Comparison of ENCODE assay signal across 11 cellular contexts in the genomic region with DNA sequence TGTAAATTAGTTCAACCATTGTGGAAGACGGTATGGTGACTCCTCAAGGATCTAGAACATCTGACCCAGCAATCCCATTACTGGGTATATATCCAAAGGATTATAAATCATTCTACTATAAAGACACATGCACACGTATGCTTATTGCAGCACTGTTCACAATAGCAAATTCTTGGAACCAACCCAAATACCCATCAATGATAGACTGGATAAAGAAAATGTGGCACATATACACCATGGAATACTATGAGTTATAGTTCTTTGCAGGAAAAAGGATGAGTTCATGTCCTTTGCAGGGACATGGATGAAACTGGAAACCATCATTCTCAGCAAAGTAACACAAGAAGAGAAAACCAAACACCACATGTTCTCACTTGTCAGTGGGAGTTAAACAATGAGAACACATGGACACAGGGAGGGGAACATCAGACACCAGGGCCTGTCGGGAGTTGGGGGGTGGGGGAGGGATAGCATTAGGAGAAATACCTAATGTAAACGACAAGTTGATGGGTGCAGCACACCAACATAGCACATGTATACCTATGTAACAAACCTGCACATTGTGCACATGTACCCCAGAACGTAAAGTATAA. TPM values are rescaled to one million over a fixed set of nuclear protein-coding genes. Genes with fewer than 3 reads are reported as not detected.
DNase-seq lines count a peak whose midpoint lies in the region; ATAC-seq and TF ChIP-seq lines count a peak whose summit lies in the region.
"Not testable (repeated sequence)": the region's sequence is repeated elsewhere in the genome, so short reads cannot be mapped to it uniquely, and the experiment has no call there.
"Had no signal": no experiment of that assay in that cellular context is flagged by ENCODE, and none has a peak within 500 bp of the region (broad histone marks: within the 10 kb centered on the region; RNA-seq: fewer than 3 reads in every experiment).

No MANE protein-coding gene starts in this region.

- CTCF ChIA-PET in Calu3 (lab: Charles Lee), result not testable (repeated sequence)

- H3K79me2 ChIP-seq in KMS-11 (ENCODE audit: insufficient read depth, low read depth), result peaks cover 100% of the 10 kb centered on the region

- DNase-seq in Calu3; RWPE2 (ENCODE audit: low spot score); glutamatergic neuron; gastrocnemius medialis: not testable (repeated sequence)
- peak; percentile 85 for DNase-seq in NCI-H2171 (lab: John Stamatoyannopoulos, UW)

- not testable (repeated sequence) for TF ChIP-seq POLR2A in gastrocnemius medialis (IDR thresholded peaks at IDR 0.05)

- H3K27ac Mint-ChIP-seq in Calu3 (ENCODE audit: unreplicated experiment) (peak overlapping the region; percentile 64), glutamatergic neuron (ENCODE audit: unreplicated experiment) (peak overlapping the region; percentile 87), nephron (peak overlapping the region; percentile 20 to 78 (median 57))
- H3K27ac Mint-ChIP-seq in dendritic cell treated with granulocyte-macrophage colony-stimulating factor and Interleukin-4, amounts not matched to agents 40 ng/mL and 50 ng/mL, for 4 days, result peak overlapping the region; percentile 51

- not testable (repeated sequence) for H3K27me3 ChIP-seq in KMS-11 (ENCODE audit: insufficient read depth, low read depth); RWPE2 (ENCODE audit: insufficient read depth, poor library complexity, severe bottlenecking); gastrocnemius medialis

- ATAC-seq in RWPE2 (ENCODE audit: low read depth); gastrocnemius medialis: not testable (repeated sequence)

- H3K27me3 Mint-ChIP-seq in Calu3 (ENCODE audit: unreplicated experiment); dendritic cell treated with granulocyte-macrophage colony-stimulating factor and Interleukin-4, amounts not matched to agents 40 ng/mL and 50 ng/mL, for 4 days; glutamatergic neuron (ENCODE audit: unreplicated experiment); nephron (ENCODE audit: low read depth): not testable (repeated sequence)

- in situ Hi-C loops in gastrocnemius medialis (cut with MboI; ENCODE audit: low sequenced_read_pairs in 4 of 4), result not testable (repeated sequence)

- peaks cover 78% of the 10 kb centered on the region for H3K4me1 Mint-ChIP-seq in Calu3 (ENCODE audit: low read depth, unreplicated experiment)
- peaks cover 69% of the 10 kb centered on the region for H3K4me1 Mint-ChIP-seq in dendritic cell treated with granulocyte-macrophage colony-stimulating factor and Interleukin-4, amounts not matched to agents 40 ng/mL and 50 ng/mL, for 4 days (ENCODE audit: low read depth)
- H3K4me1 Mint-ChIP-seq in glutamatergic neuron (ENCODE audit: low read depth, unreplicated experiment), result peaks cover 29% of the 10 kb centered on the region
- H3K4me1 Mint-ChIP-seq in nephron, result peaks cover 60% of the 10 kb centered on the region

- BruUV-seq in Calu3 (replicated peaks; lab: Mats Ljungman, UMichigan), result not testable (repeated sequence)

- not testable (repeated sequence) for H3K9me3 Mint-ChIP-seq in Calu3 (ENCODE audit: low read depth, unreplicated experiment); dendritic cell treated with granulocyte-macrophage colony-stimulating factor and Interleukin-4, amounts not matched to agents 40 ng/mL and 50 ng/mL, for 4 days; glutamatergic neuron (ENCODE audit: unreplicated experiment)
- peaks cover 15% of the 10 kb centered on the region for H3K9me3 Mint-ChIP-seq in nephron

- peak overlapping the region; percentile 14; the same call in 1 of the 2 replicates for H3K4me2 ChIP-seq in KMS-11

- H3K36me3 ChIP-seq in KMS-11 (ENCODE audit: insufficient read depth); gastrocnemius medialis: not testable (repeated sequence)
- peaks cover 80% of the 10 kb centered on the region for H3K36me3 ChIP-seq in RWPE2 (ENCODE audit: low read depth)

- H3K27ac ChIP-seq in KMS-11, result not testable (repeated sequence)
- H3K27ac ChIP-seq in RWPE2 (ENCODE audit: poor library complexity, severe bottlenecking) (peak overlapping the region; percentile 15), gastrocnemius medialis (peak overlapping the region; percentile 21 to 99 (median 96))

- H3K4me3 ChIP-seq in KMS-11 (IDR thresholded peaks at IDR 0.05; ENCODE audit: insufficient read depth, low read depth, low read length); RWPE2 (ENCODE audit: severe bottlenecking); gastrocnemius medialis: not testable (repeated sequence)

- peaks cover 21% of the 10 kb centered on the region for H4K20me1 ChIP-seq in KMS-11 (ENCODE audit: insufficient read depth)

- H3K4me1 ChIP-seq in KMS-11 (ENCODE audit: low read depth, poor library complexity, severe bottlenecking) (peaks cover 80% of the 10 kb centered on the region), RWPE2 (ENCODE audit: insufficient read depth, poor library complexity, severe bottlenecking) (peaks cover 79% of the 10 kb centered on the region), gastrocnemius medialis (peaks cover 86 to 93% of the 10 kb centered on the region in 2 donors)

- H3K4me3 Mint-ChIP-seq in Calu3 (ENCODE audit: low read depth, unreplicated experiment), result peak overlapping the region; percentile 49
- not testable (repeated sequence) for H3K4me3 Mint-ChIP-seq in dendritic cell treated with granulocyte-macrophage colony-stimulating factor and Interleukin-4, amounts not matched to agents 40 ng/mL and 50 ng/mL, for 4 days; glutamatergic neuron (ENCODE audit: unreplicated experiment)
- H3K4me3 Mint-ChIP-seq in nephron, result peak overlapping the region in 1 of 3 experiments; percentile 63

- intact Hi-C loops in Calu3 (cut with micrococcal nuclease; ENCODE audit: unreplicated experiment); dendritic cell treated with granulocyte-macrophage colony-stimulating factor and Interleukin-4, amounts not matched to agents 40 ng/mL and 50 ng/mL, for 4 days (cut with micrococcal nuclease); gastrocnemius medialis (cut with DNase I; ENCODE audit: low total_unique reads): not testable (repeated sequence)

- H3K9me3 ChIP-seq in RWPE2 (ENCODE audit: severe bottlenecking); gastrocnemius medialis: not testable (repeated sequence)

- H3K9ac ChIP-seq in KMS-11, result not testable (repeated sequence)

- TF ChIP-seq CTCF in Calu3 (IDR thresholded peaks at IDR 0.05; ENCODE audit: unreplicated experiment); KMS-11 (conservative IDR thresholded peaks at IDR 0.05; ENCODE audit: low read depth, low read length); RWPE2 (IDR thresholded peaks at IDR 0.05; ENCODE audit: poor library complexity, severe bottlenecking); glutamatergic neuron (IDR thresholded peaks at IDR 0.05; ENCODE audit: partially characterized antibody, unreplicated experiment); nephron (IDR thresholded peaks at IDR 0.05; ENCODE audit: unreplicated experiment in 3 of 3); gastrocnemius medialis (IDR thresholded peaks at IDR 0.05 in 4 of 5, conservative IDR thresholded peaks at IDR 0.05 in 1 of 5): not testable (repeated sequence)

- H3K36me3 Mint-ChIP-seq in Calu3 (ENCODE audit: insufficient read depth, unreplicated experiment) (peaks cover 93% of the 10 kb centered on the region), nephron (ENCODE audit: low read depth) (peaks cover 66% of the 10 kb centered on the region)
- H3K36me3 Mint-ChIP-seq in dendritic cell treated with granulocyte-macrophage colony-stimulating factor and Interleukin-4, amounts not matched to agents 40 ng/mL and 50 ng/mL, for 4 days (ENCODE audit: low read depth), result peaks cover 71% of the 10 kb centered on the region
- not testable (repeated sequence) for H3K36me3 Mint-ChIP-seq in glutamatergic neuron (ENCODE audit: unreplicated experiment)

- not testable (repeated sequence) for H2AFZ ChIP-seq in KMS-11 (ENCODE audit: low read depth)

RNA-seq across cellular contexts. Expression of gene CD59, which starts 7.1 kb away (rescaled TPM):
- total RNA-seq in Calu3 (2022) (1,185 and 1,281 TPM in 2 replicates), glutamatergic neuron (ENCODE audit: unreplicated experiment) (105 TPM), gastrocnemius medialis (100 to 1,000 TPM; 476 to 717 (median 695) TPM)

RNA-seq across cellular contexts. Expression of gene C11orf91, which starts 28.5 kb away (rescaled TPM):
- total RNA-seq in Calu3 (2022) (5.8 and 7.6 TPM in 2 replicates), glutamatergic neuron (ENCODE audit: unreplicated experiment) (not detected), gastrocnemius medialis (not detected)
- total RNA-seq: A673, H4, HT-29 had no signal

RNA-seq across cellular contexts. Expression of gene FBXO3, which starts 45.2 kb away (rescaled TPM):
- 24.3 and 27.8 TPM in 2 replicates for total RNA-seq in Calu3 (2022)
- 30.5 TPM for total RNA-seq in glutamatergic neuron (ENCODE audit: unreplicated experiment)
- total RNA-seq in gastrocnemius medialis, result 10 to 100 TPM; 31.2 to 45.8 (median 33.4) TPM
